In genomic region chr3:148955544-148956346, GRCh38 we compare ENCODE assay signal across 8 cellular contexts. TPM values are rescaled to one million over a fixed set of nuclear protein-coding genes. Genes with fewer than 3 reads are reported as not detected.
DNase-seq lines count a peak whose midpoint lies in the region; ATAC-seq and TF ChIP-seq lines count a peak whose summit lies in the region.

No MANE protein-coding gene starts in this region.

- no peaks in the 10 kb centered on the region for H3K36me3 ChIP-seq in mucosa of descending colon (ENCODE audit: low read depth)

- no peak for TF ChIP-seq CTCF in endothelial cell (IDR thresholded peaks at IDR 0.05; ENCODE audit: unreplicated experiment)
- TF ChIP-seq CTCF in mucosa of descending colon (IDR thresholded peaks at IDR 0.05) = no peak

- H3K4me1 Mint-ChIP-seq in endothelial cell (ENCODE audit: unreplicated experiment) = peaks cover 16% of the 10 kb centered on the region

- H3K4me3 ChIP-seq in mucosa of descending colon = no peak overlapping the region

- peak overlapping the region; percentile 58 for H3K27ac Mint-ChIP-seq in endothelial cell (ENCODE audit: unreplicated experiment)

- no peak overlapping the region for H3K4me3 Mint-ChIP-seq in endothelial cell (ENCODE audit: unreplicated experiment)

- DNase-seq in SIG-M5 treated with dmso at 0.1 percent for 504 hours (lab: John Stamatoyannopoulos, UW; ENCODE audit: unreplicated experiment) (peak; percentile 71), SIG-M5 (lab: John Stamatoyannopoulos, UW) (no peak), M059J (ENCODE audit: low read depth) (peak; percentile 92), SHP77 (lab: John Stamatoyannopoulos, UW) (peak; percentile 42 to 78), endothelial cell (ENCODE audit: low spot score) (peak; percentile 57), mucosa of descending colon (peak in 1 of 3 donors; percentile 81)

- H3K9me3 Mint-ChIP-seq in endothelial cell (ENCODE audit: unreplicated experiment) = no peaks in the 10 kb centered on the region

- ATAC-seq in mucosa of descending colon (peak; percentile 60), GM18861 (IDR thresholded peaks at IDR 0.05; ENCODE audit: unreplicated experiment) (no peak), HG03565 (IDR thresholded peaks at IDR 0.05; ENCODE audit: unreplicated experiment) (no peak)

- H3K9me3 ChIP-seq in mucosa of descending colon = no peaks in the 10 kb centered on the region

- H3K4me1 ChIP-seq in mucosa of descending colon (ENCODE audit: low read depth) = no peaks in the 10 kb centered on the region

- peaks cover 10% of the 10 kb centered on the region for H3K27me3 Mint-ChIP-seq in endothelial cell (ENCODE audit: unreplicated experiment)

- H3K36me3 Mint-ChIP-seq in endothelial cell (ENCODE audit: low read depth, unreplicated experiment) = no peaks in the 10 kb centered on the region

- intact Hi-C loops in mucosa of descending colon (cut with DNase I, micrococcal nuclease) = loop anchor here in 1 of 2 donors (5.0 kb wide), 1 partner anchor 317 kb away; no protein-coding TSS in a partner anchor

RNA-seq across cellular contexts. Expression of gene GYG1, which starts 35.6 kb away (rescaled TPM):
- 30.8 and 53.6 TPM in 2 replicates for total RNA-seq in M059J (2014; rRNA removed; shearing (Covaris generic))
- 44.8 TPM for total RNA-seq in endothelial cell (ENCODE audit: unreplicated experiment)
- 100 to 1,000 TPM in 1 of 3 donors, 10 to 100 TPM in 2; 16.6 to 132 (median 26.1) TPM for total RNA-seq in mucosa of descending colon
